In genomic region chr1:199780091-199780490, GRCh38 we compare ENCODE assay signal across 9 cellular contexts.
"Had no signal": no experiment of that assay in that cellular context is flagged by ENCODE, and none has a peak within 500 bp of the region (broad histone marks: within the 10 kb centered on the region; RNA-seq: fewer than 3 reads in every experiment).

No MANE protein-coding gene starts in this region.

- DNase-seq: GM23248, GOT3, H7, H9, HCEC 1CT, HFFc6 had no signal

- H3K9me3 Mint-ChIP-seq: GM23338, H9, HFFc6 had no signal

- H3K27ac Mint-ChIP-seq: GM23338, H9, HFFc6 had no signal

- H3K9ac ChIP-seq: GM23248 had no signal

- H3K9me3 ChIP-seq: HAP-1 had no signal

- H2AFZ ChIP-seq: GM23248, GM23338 had no signal

- H3K4me3 ChIP-seq: GM23248, GM23338, HAP-1 had no signal

- ATAC-seq: GM23338 had no signal

- FAIRE-seq: H1 had no signal

- H3K36me3 ChIP-seq: HAP-1 had no signal

- H3K27ac ChIP-seq: GM23248 had no signal

- H3K4me2 ChIP-seq: GM23338 had no signal
